ENCODE assay signal across 21 cellular contexts in genomic region chr19:3578390-3578789, GRCh38. TPM values are rescaled to one million over a fixed set of nuclear protein-coding genes. Genes with fewer than 3 reads are reported as not detected.
"Had no signal": no experiment of that assay in that cellular context is flagged by ENCODE, and none has a peak within 500 bp of the region (broad histone marks: within the 10 kb centered on the region; RNA-seq: fewer than 3 reads in every experiment).

No MANE protein-coding gene starts in this region.

- H3K4me3 ChIP-seq: ascending aorta, heart right ventricle, stomach, thoracic aorta had no signal

- H3K27me3 Mint-ChIP-seq: activated CD4-positive, alpha-beta T cell treated with anti-CD3 and anti-CD28 coated beads for 36 hours; activated CD8-positive, alpha-beta T cell treated with anti-CD3 and anti-CD28 coated beads for 36 hours; activated naive CD8-positive, alpha-beta T cell treated with anti-CD3 and anti-CD28 coated beads, Interleukin-2, amount 50 U/mL, for 24 hours had no signal

- ATAC-seq: activated CD4-positive, alpha-beta T cell treated with anti-CD3 and anti-CD28 coated beads for 36 hours; activated CD8-positive, alpha-beta T cell treated with anti-CD3 and anti-CD28 coated beads for 36 hours; activated naive CD8-positive, alpha-beta T cell treated with anti-CD3 and anti-CD28 coated beads, Interleukin-2, amount 50 U/mL, for 24 hours; heart right ventricle had no signal

- DNase-seq: activated CD4-positive, alpha-beta T cell treated with anti-CD3 and anti-CD28 coated beads for 36 hours; activated CD8-positive, alpha-beta memory T cell treated with anti-CD3 and anti-CD28 coated beads, Interleukin-2, amount 50 U/mL, for 48 hours; activated CD8-positive, alpha-beta T cell treated with anti-CD3 and anti-CD28 coated beads for 36 hours; activated naive CD4-positive, alpha-beta T cell treated with Interleukin-2 at 50 U/mL for 16 hours; activated naive CD8-positive, alpha-beta T cell treated with anti-CD3 and anti-CD28 coated beads, Interleukin-2, amount 50 U/mL, for 24 hours; foreskin melanocyte; heart right ventricle; retina; stimulated activated CD4-positive, alpha-beta T cell treated with anti-CD3 and anti-CD28 coated beads, Interleukin-4, amount 100 ng/mL, for 4 hours; stomach; T1000 had no signal

- H3K4me1 ChIP-seq: parathyroid adenoma had no signal

- H3K9me3 Mint-ChIP-seq: activated CD8-positive, alpha-beta T cell treated with anti-CD3 and anti-CD28 coated beads for 36 hours; activated naive CD8-positive, alpha-beta T cell treated with anti-CD3 and anti-CD28 coated beads, Interleukin-2, amount 50 U/mL, for 24 hours; activated T-helper 1 cell treated with anti-CD3 and anti-CD28 coated beads, Interleukin-12 subunit alpha, Interleukin-12 subunit beta, Interleukin-2, Interleukin-4 antibody, amounts not matched to agents 30 ng/mL and 10 ng/mL and 1 ng/mL, durations not matched to agents 14 hours and 24 hours and 36 hours; mesothelial cell of epicardium had no signal

- H3K9me3 ChIP-seq: ascending aorta, heart right ventricle, stomach, thoracic aorta had no signal

- H3K27me3 ChIP-seq: ascending aorta, heart right ventricle, stomach had no signal

- H3K27ac Mint-ChIP-seq: activated CD4-positive, alpha-beta T cell treated with anti-CD3 and anti-CD28 coated beads for 36 hours; activated CD8-positive, alpha-beta T cell treated with anti-CD3 and anti-CD28 coated beads for 36 hours; activated naive CD8-positive, alpha-beta T cell treated with anti-CD3 and anti-CD28 coated beads, Interleukin-2, amount 50 U/mL, for 24 hours; activated T-helper 1 cell treated with anti-CD3 and anti-CD28 coated beads, Interleukin-12 subunit alpha, Interleukin-12 subunit beta, Interleukin-2, Interleukin-4 antibody, amounts not matched to agents 30 ng/mL and 10 ng/mL and 1 ng/mL, durations not matched to agents 14 hours and 24 hours and 36 hours; mesothelial cell of epicardium had no signal

- H3K36me3 ChIP-seq: thoracic aorta had no signal

- H3K27ac ChIP-seq: heart right ventricle, parathyroid adenoma, thoracic aorta, VCaP had no signal

- H3K4me3 Mint-ChIP-seq: activated CD4-positive, alpha-beta T cell treated with anti-CD3 and anti-CD28 coated beads for 36 hours; activated CD8-positive, alpha-beta T cell treated with anti-CD3 and anti-CD28 coated beads for 36 hours; activated naive CD8-positive, alpha-beta T cell treated with anti-CD3 and anti-CD28 coated beads, Interleukin-2, amount 50 U/mL, for 24 hours; activated T-helper 1 cell treated with anti-CD3 and anti-CD28 coated beads, Interleukin-12 subunit alpha, Interleukin-12 subunit beta, Interleukin-2, Interleukin-4 antibody, amounts not matched to agents 30 ng/mL and 10 ng/mL and 1 ng/mL, durations not matched to agents 14 hours and 24 hours and 36 hours; mesothelial cell of epicardium had no signal

- H3K9ac ChIP-seq: parathyroid adenoma had no signal

RNA-seq across cellular contexts. Expression of gene GIPC3, which starts 6.9 kb away (rescaled TPM):
- total RNA-seq: bronchial epithelial cell, skeletal muscle tissue had no signal

RNA-seq across cellular contexts. Expression of gene TBXA2R, which starts 28.3 kb away (rescaled TPM):
- total RNA-seq: bronchial epithelial cell had no signal

RNA-seq across cellular contexts. Expression of gene TEKTIP1, which starts 39.4 kb away (rescaled TPM):
- total RNA-seq: ascending aorta, bronchial epithelial cell, kidney epithelial cell, skeletal muscle tissue, stomach, thoracic aorta had no signal
- polyA plus RNA-seq: liver had no signal
